ENCODE assay signal across 20 cellular contexts in the genomic region with DNA sequence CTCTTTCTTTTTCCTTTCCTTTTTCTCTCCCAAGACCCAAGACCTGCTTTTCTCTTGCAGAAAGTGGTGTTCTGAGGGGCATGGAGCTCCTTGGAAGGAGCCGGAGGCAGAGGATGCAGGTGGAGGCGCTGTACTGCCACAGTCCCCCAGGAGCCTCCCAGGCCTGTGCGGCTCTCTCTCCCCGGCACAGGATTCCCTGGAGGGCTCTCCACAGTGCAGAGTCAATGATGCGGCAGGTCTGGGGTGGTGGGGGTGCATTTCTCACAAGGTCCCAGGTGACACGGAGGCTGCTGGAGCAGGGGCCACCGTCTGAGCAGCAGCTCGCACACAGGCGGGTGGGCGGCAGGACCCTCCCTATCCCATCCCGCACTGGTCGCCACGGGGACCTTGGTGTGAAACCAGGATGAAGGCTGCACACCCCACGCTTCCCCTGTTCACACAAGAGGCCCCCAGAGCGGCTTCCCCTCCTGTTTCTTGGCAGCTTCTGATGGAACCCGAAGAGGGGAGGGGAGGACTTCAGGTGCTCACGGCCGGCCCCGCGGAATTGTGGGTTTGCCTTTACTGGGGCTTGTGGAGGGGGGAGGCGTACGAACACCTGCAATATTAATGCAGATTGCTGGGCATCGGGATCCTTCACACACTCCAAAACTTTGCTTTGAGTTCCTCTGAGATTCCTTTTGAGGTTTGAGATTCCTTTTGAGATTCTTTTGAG.
DNase-seq lines count a peak whose midpoint lies in the region; ATAC-seq and TF ChIP-seq lines count a peak whose summit lies in the region.
"Had no signal": no experiment of that assay in that cellular context is flagged by ENCODE, and none has a peak within 500 bp of the region (broad histone marks: within the 10 kb centered on the region; RNA-seq: fewer than 3 reads in every experiment).

No MANE protein-coding gene starts in this region.

- peaks cover 0 to 33% (median 12%) of the 10 kb centered on the region in 11 experiments; a peak in 12 of 22 replicates for H3K27me3 ChIP-seq in BLaER1 treated with 17β-estradiol and CSF1 and Interleukin-3, amounts not matched to agents 10 nM and 100 nM
- no peaks in the 10 kb centered on the region for H3K27me3 ChIP-seq in neural progenitor cell

- H3K4me3 Mint-ChIP-seq in neural progenitor cell, result no peak overlapping the region
- H3K4me3 Mint-ChIP-seq: CD14-positive monocyte; CD4-positive, alpha-beta memory T cell had no signal

- ATAC-seq in GM18868 (IDR thresholded peaks at IDR 0.05; ENCODE audit: unreplicated experiment) (no peak), HG03432 (IDR thresholded peaks at IDR 0.05; ENCODE audit: unreplicated experiment) (no peak), HG03108 (IDR thresholded peaks at IDR 0.05; ENCODE audit: unreplicated experiment) (no peak)
- ATAC-seq: HCT116 had no signal

- H4K20me1 ChIP-seq in BLaER1 treated with 17β-estradiol and CSF1 and Interleukin-3, amounts not matched to agents 10 nM and 100 nM, result peaks cover 0 to 60% (median 7%) of the 10 kb centered on the region in 11 experiments; a peak in 12 of 22 replicates
- H4K20me1 ChIP-seq in neural progenitor cell (ENCODE audit: low read depth), result no peaks in the 10 kb centered on the region

- H3K9me3 Mint-ChIP-seq in neural progenitor cell, result no peaks in the 10 kb centered on the region
- H3K9me3 Mint-ChIP-seq: CD14-positive monocyte; CD4-positive, alpha-beta memory T cell had no signal

- H3K27ac ChIP-seq in BLaER1 treated with 17β-estradiol and CSF1 and Interleukin-3, amounts not matched to agents 10 nM and 100 nM, result no peak overlapping the region
- H3K27ac ChIP-seq in neural progenitor cell, result no peak overlapping the region
- H3K27ac ChIP-seq: GM23248, HL-60, KMS-11 had no signal

- H3F3A ChIP-seq in neural progenitor cell (ENCODE audit: low read depth), result no peaks in the 10 kb centered on the region

- no peak overlapping the region for H2AFZ ChIP-seq in neural progenitor cell (replicated peaks)
- H2AFZ ChIP-seq: GM23248 had no signal

- peak overlapping the region; percentile 30 for H3K27ac Mint-ChIP-seq in neural progenitor cell
- H3K27ac Mint-ChIP-seq: CD14-positive monocyte; CD4-positive, alpha-beta memory T cell had no signal

- H3K4me2 ChIP-seq in BLaER1 treated with 17β-estradiol and CSF1 and Interleukin-3, amounts not matched to agents 10 nM and 100 nM, result peak overlapping the region in 9 of 11 experiments; percentile 43 to 93 (median 77); a peak in 19 of 22 replicates
- H3K4me2 ChIP-seq in neural progenitor cell, result no peak overlapping the region
- H3K4me2 ChIP-seq: KMS-11 had no signal

- H3K36me3 ChIP-seq in BLaER1 treated with 17β-estradiol and CSF1 and Interleukin-3, amounts not matched to agents 10 nM and 100 nM, result no peaks in the 10 kb centered on the region
- H3K36me3 ChIP-seq in neural progenitor cell, result no peaks in the 10 kb centered on the region
- H3K36me3 ChIP-seq: BE2C had no signal

- no peaks in the 10 kb centered on the region for H3K9me3 ChIP-seq in BLaER1 treated with 17β-estradiol and CSF1 and Interleukin-3, amounts not matched to agents 10 nM and 100 nM (replicated peaks in 1 of 11)
- H3K9me3 ChIP-seq in neural progenitor cell (ENCODE audit: low read depth), result no peaks in the 10 kb centered on the region
- H3K9me3 ChIP-seq: BE2C had no signal

- DNase-seq in NCI-H2107 (lab: John Stamatoyannopoulos, UW), result peak; percentile 55
- peak; percentile 32 for DNase-seq in RPMI8226
- no peak for DNase-seq in neural progenitor cell (ENCODE audit: low spot score)
- no peak for DNase-seq in cortex of kidney (lab: John Stamatoyannopoulos, UW)
- DNase-seq: ACHN; BE2C; Calu3; CD4-positive, alpha-beta memory T cell; DMS79 treated with DMSO at 0.1 percent for 48 hours; GF-D8; GM23248; H7 had no signal

- TF ChIP-seq CTCF in neural progenitor cell (IDR thresholded peaks at IDR 0.05), result no peak

- H3K4me3 ChIP-seq in BLaER1 treated with 17β-estradiol and CSF1 and Interleukin-3, amounts not matched to agents 10 nM and 100 nM, result no peak overlapping the region; a peak in 1 of 20 replicates
- no peak overlapping the region for H3K4me3 ChIP-seq in neural progenitor cell
- H3K4me3 ChIP-seq: GM23248 had no signal

- no peaks in the 10 kb centered on the region for H3K36me3 Mint-ChIP-seq in neural progenitor cell
- H3K36me3 Mint-ChIP-seq: CD14-positive monocyte; CD4-positive, alpha-beta memory T cell had no signal

- H3K4me1 Mint-ChIP-seq in neural progenitor cell, result no peaks in the 10 kb centered on the region
- H3K4me1 Mint-ChIP-seq: CD14-positive monocyte; CD4-positive, alpha-beta memory T cell had no signal

- H3K27me3 Mint-ChIP-seq in neural progenitor cell (ENCODE audit: insufficient read depth, low read depth), result peaks cover 10% of the 10 kb centered on the region

- H3K4me1 ChIP-seq in BLaER1 treated with 17β-estradiol and CSF1 and Interleukin-3, amounts not matched to agents 10 nM and 100 nM, result peaks cover 0 to 50% (median 32%) of the 10 kb centered on the region in 10 experiments; a peak in 16 of 20 replicates
- H3K4me1 ChIP-seq in neural progenitor cell, result peaks cover 13% of the 10 kb centered on the region
- H3K4me1 ChIP-seq: BE2C had no signal

- no peaks in the 10 kb centered on the region for H3K79me2 ChIP-seq in neural progenitor cell (ENCODE audit: low read depth)

- H3K9ac ChIP-seq in BLaER1 treated with 17β-estradiol and CSF1 and Interleukin-3, amounts not matched to agents 10 nM and 100 nM, result 0 out of 22 replicates have a peak overlapping the region, but pooled peaks of 1 of the 11 experiments have one; percentile 20
- H3K9ac ChIP-seq in neural progenitor cell, result no peak overlapping the region
- H3K9ac ChIP-seq: GM23248, KMS-11 had no signal

Comparison
In these comparisons a context has a peak if more than half of its experiments do, and no peak if none do; other contexts are left out.
1. DNase-seq: peak in NCI-H2107 (single experiment) and RPMI8226 (single experiment); none in neural progenitor cell (single experiment) and cortex of kidney (single experiment).